Comparison of ENCODE assay signal across 8 cellular contexts in genomic region chr1:94237291-94238226, GRCh38. TPM values are rescaled to one million over a fixed set of nuclear protein-coding genes. Genes with fewer than 3 reads are reported as not detected.
DNase-seq lines count a peak whose midpoint lies in the region; ATAC-seq and TF ChIP-seq lines count a peak whose summit lies in the region.

ARHGAP29 (minus strand) TSS chr1:94237584; CDS start chr1:94231611, 5,973 bp downstream.

- no peaks in the 10 kb centered on the region for H3K36me3 Mint-ChIP-seq in CD4-positive, alpha-beta memory T cell

- H3K9me3 ChIP-seq in CD4-positive, alpha-beta memory T cell (ENCODE audit: control insufficient read depth in 1 of 2, low read length in 2 of 2), result no peaks in the 10 kb centered on the region
- peaks cover 2% of the 10 kb centered on the region for H3K9me3 ChIP-seq in RWPE2 (ENCODE audit: severe bottlenecking)
- H3K9me3 ChIP-seq in ascending aorta, result peaks cover 0 to 1% of the 10 kb centered on the region in 2 donors
- no peaks in the 10 kb centered on the region for H3K9me3 ChIP-seq in right cardiac atrium (ENCODE audit: control insufficient read depth, low read length)

- TF ChIP-seq CTCF in RWPE2 (IDR thresholded peaks at IDR 0.05; ENCODE audit: poor library complexity, severe bottlenecking) (peak; percentile 3), ascending aorta (IDR thresholded peaks at IDR 0.05) (no peak)

- CTCF ChIA-PET in CD4-positive, alpha-beta memory T cell (lab: Charles Lee; ENCODE audit: partially characterized antibody), result interaction anchor here (0.7 kb wide), 1 partner anchor 1822 kb away, joined by 3 read pairs; no protein-coding TSS in a partner anchor

- POLR2A ChIA-PET in CD4-positive, alpha-beta memory T cell (lab: Charles Lee; ENCODE audit: partially characterized antibody), result no interaction called here

- H3K4me1 Mint-ChIP-seq in CD4-positive, alpha-beta memory T cell, result peaks cover 6 to 21% (median 12%) of the 10 kb centered on the region in 4 donors

- no peaks in the 10 kb centered on the region for H3K36me3 ChIP-seq in CD4-positive, alpha-beta memory T cell (ENCODE audit: insufficient read depth, low read length)
- H3K36me3 ChIP-seq in RWPE2 (ENCODE audit: low read depth) (peaks cover 33% of the 10 kb centered on the region), ascending aorta (no peaks in the 10 kb centered on the region), rectal smooth muscle tissue (ENCODE audit: control insufficient read depth, insufficient read depth, low read length) (no peaks in the 10 kb centered on the region)

- peaks cover 10% of the 10 kb centered on the region for H3K4me1 ChIP-seq in CD4-positive, alpha-beta memory T cell (ENCODE audit: insufficient read depth, low read length)
- peaks cover 43% of the 10 kb centered on the region for H3K4me1 ChIP-seq in RWPE2 (ENCODE audit: insufficient read depth, poor library complexity, severe bottlenecking)
- H3K4me1 ChIP-seq in ascending aorta, result no peaks in the 10 kb centered on the region
- H3K4me1 ChIP-seq in right cardiac atrium (ENCODE audit: control insufficient read depth, insufficient read depth, low read length), result peaks cover 2% of the 10 kb centered on the region
- no peaks in the 10 kb centered on the region for H3K4me1 ChIP-seq in rectal smooth muscle tissue (ENCODE audit: control insufficient read depth, insufficient read depth, low read length)

- H3K9me3 Mint-ChIP-seq in CD4-positive, alpha-beta memory T cell, result peaks cover 2 to 20% (median 12%) of the 10 kb centered on the region in 8 donors

- ATAC-seq in GM19452 (IDR thresholded peaks at IDR 0.05; ENCODE audit: unreplicated experiment) (peak; percentile 73), RWPE2 (ENCODE audit: low read depth) (peak; percentile 80), right cardiac atrium (peak; percentile 97)

- H3K27me3 ChIP-seq in CD4-positive, alpha-beta memory T cell (ENCODE audit: insufficient read depth, low read length), result peaks cover 34% of the 10 kb centered on the region
- H3K27me3 ChIP-seq in RWPE2 (ENCODE audit: insufficient read depth, poor library complexity, severe bottlenecking) (no peaks in the 10 kb centered on the region), ascending aorta (no peaks in the 10 kb centered on the region), right cardiac atrium (ENCODE audit: control insufficient read depth, insufficient read depth) (no peaks in the 10 kb centered on the region), rectal smooth muscle tissue (ENCODE audit: control insufficient read depth, insufficient read depth, low read length) (peaks cover 3% of the 10 kb centered on the region)

- intact Hi-C loops in CD4-positive, alpha-beta memory T cell (cut with micrococcal nuclease), result no loop called here
- intact Hi-C loops in ascending aorta (cut with DNase I) (loop anchor here (1.0 to 5.0 kb wide), 6 partner anchors 10 to 329 kb away; partner anchors contain the start of genes ABCD3 and GCLM), right cardiac atrium (cut with DNase I) (loop anchor here (5.0 to 10.0 kb wide), 3 partner anchors 173 to 180 kb away; no protein-coding TSS in a partner anchor)

- WGBS in right cardiac atrium, result 6% methylated on average over 88 of the region's 88 CpGs

- H3K27me3 Mint-ChIP-seq in CD4-positive, alpha-beta memory T cell, result peaks cover 29 to 50% of the 10 kb centered on the region in 2 donors

- no peak within 1 kb of the TSS for H3K27ac ChIP-seq in CD4-positive, alpha-beta memory T cell (ENCODE audit: low read depth, low read length)
- H3K27ac ChIP-seq in RWPE2 (ENCODE audit: poor library complexity, severe bottlenecking) (peak within 1 kb of the TSS; percentile 76), ascending aorta (peak within 1 kb of the TSS; percentile 81 to 86), right cardiac atrium (ENCODE audit: low read length) (peak within 1 kb of the TSS; percentile 93), rectal smooth muscle tissue (ENCODE audit: low read depth, low read length) (peak within 1 kb of the TSS; percentile 67)

- peak within 1 kb of the TSS; percentile 44 to 80 (median 72) for H3K4me3 Mint-ChIP-seq in CD4-positive, alpha-beta memory T cell

- H3K27ac Mint-ChIP-seq in CD4-positive, alpha-beta memory T cell, result no peak within 1 kb of the TSS

- peak within 1 kb of the TSS in 1 of 2 donors; percentile 18 for H3K4me3 ChIP-seq in CD4-positive, alpha-beta memory T cell (ENCODE audit: low read length in 2 of 2)
- H3K4me3 ChIP-seq in RWPE2 (ENCODE audit: severe bottlenecking) (peak within 1 kb of the TSS; percentile 85), ascending aorta (peak within 1 kb of the TSS; percentile 63 to 90), right cardiac atrium (ENCODE audit: low read length) (peak within 1 kb of the TSS; percentile 68), rectal smooth muscle tissue (ENCODE audit: low read length) (peak within 1 kb of the TSS; percentile 78)

- peak within 1 kb of the TSS; percentile 39 for H3K9ac ChIP-seq in rectal smooth muscle tissue (ENCODE audit: low read length)

- peak in 3 of 5 donors; percentile 18 to 21 (median 19) for DNase-seq in CD4-positive, alpha-beta memory T cell
- DNase-seq in HK-2 (ENCODE audit: unreplicated experiment), result peak; percentile 92
- peak; percentile 89 for DNase-seq in RWPE2 (ENCODE audit: low spot score)
- peak; percentile 14 to 86 for DNase-seq in ascending aorta (ENCODE audit: low spot score in 2 of 2)
- peak; percentile 88 to 94 (median 93) for DNase-seq in right cardiac atrium
- DNase-seq in Kasumi-1 (lab: John Stamatoyannopoulos, UW), result no peak

RNA-seq across cellular contexts. Expression of gene ARHGAP29, which starts in this region (rescaled TPM):
- not detected for total RNA-seq in CD4-positive, alpha-beta memory T cell
- not detected for polyA plus RNA-seq in CD4-positive, alpha-beta memory T cell
- total RNA-seq in ascending aorta, result 35.1 TPM
- 10 to 100 TPM; 22.1 to 31.1 (median 30.3) TPM for total RNA-seq in right cardiac atrium
- polyA plus RNA-seq in right cardiac atrium, result 11.0 TPM

Comparison
In these comparisons a context has a peak if more than half of its experiments do, and no peak if none do; other contexts are left out.
1. RNA of gene ARHGAP29 (total RNA-seq): 35.1 TPM in ascending aorta (single experiment) and 22.1 to 31.1 TPM in right cardiac atrium; not detected in CD4-positive, alpha-beta memory T cell; every median in the first group is over 10 times any median in the second.
2. RNA of gene ARHGAP29 (polyA plus RNA-seq): 11.0 TPM in right cardiac atrium (single experiment); not detected in CD4-positive, alpha-beta memory T cell; every median in the first group is over 10 times any median in the second.
3. Peak in DNase-seq in CD4-positive, alpha-beta memory T cell; RNA of the gene not detected or under 1 TPM.
4. DNase-seq: peak in HK-2 (single experiment), RWPE2 (single experiment), ascending aorta (2 of 2) and right cardiac atrium (3 of 3); none in Kasumi-1 (0 of 2).
5. Peak in every context shown above with its lines, with median percentiles within 50 percentile points of each other: ATAC-seq.